9 cellular contexts compared by ENCODE assay signal in genomic region chr10:93288679-93289634, GRCh38.
DNase-seq lines count a peak whose midpoint lies in the region; ATAC-seq and TF ChIP-seq lines count a peak whose summit lies in the region.
"Had no signal": no experiment of that assay in that cellular context is flagged by ENCODE, and none has a peak within 500 bp of the region (broad histone marks: within the 10 kb centered on the region; RNA-seq: fewer than 3 reads in every experiment).

No MANE protein-coding gene starts in this region.

- DNase-seq in Caco-2 (peak; percentile 93 to 96), HL-60 (ENCODE audit: low read depth in 1 of 2, low spot score in 1 of 2) (peak; percentile 17 to 53), RPMI7951 (ENCODE audit: low read depth) (peak; percentile 83), glutamatergic neuron (peak; percentile 74), posterior vena cava (ENCODE audit: low spot score) (peak; percentile 88)
- DNase-seq in activated naive CD4-positive, alpha-beta T cell treated with anti-CD3 and anti-CD28 coated beads for 36 hours = peak; percentile 73

- H3K27ac ChIP-seq in HL-60 (replicated peaks) = no peak overlapping the region

- peak overlapping the region; percentile 92 for H3K27ac Mint-ChIP-seq in Caco-2 (ENCODE audit: unreplicated experiment)
- peak overlapping the region; percentile 10 for H3K27ac Mint-ChIP-seq in activated naive CD4-positive, alpha-beta T cell treated with anti-CD3 and anti-CD28 coated beads for 36 hours
- H3K27ac Mint-ChIP-seq in glutamatergic neuron (ENCODE audit: unreplicated experiment) = no peak overlapping the region
- H3K27ac Mint-ChIP-seq: activated naive CD8-positive, alpha-beta T cell had no signal

- intact Hi-C loops in Caco-2 (cut with micrococcal nuclease; ENCODE audit: unreplicated experiment) (loop anchor here (1.0 to 5.0 kb wide), 8 partner anchors 14 to 396 kb away; partner anchors contain the start of gene CYP26A1), posterior vena cava (cut with DNase I) (loop anchor here in 1 of 2 donors (10.0 kb wide), 2 partner anchors 174 to 204 kb away; no protein-coding TSS in a partner anchor)
- intact Hi-C loops in activated naive CD4-positive, alpha-beta T cell treated with anti-CD3 and anti-CD28 coated beads for 36 hours (cut with micrococcal nuclease) = loop anchor here (1.0 to 2.0 kb wide), 6 partner anchors 64 to 404 kb away; partner anchors contain the start of gene MYOF

- CTCF ChIA-PET in Caco-2 (lab: Charles Lee) = interaction anchor here (0.6 to 1.1 kb wide), 4 partner anchors 36 to 216 kb away, joined by 3 to 7 read pairs (median 4); no protein-coding TSS in a partner anchor
- CTCF ChIA-PET in activated naive CD4-positive, alpha-beta T cell treated with anti-CD3 and anti-CD28 coated beads for 36 hours (lab: Charles Lee) = interaction anchor here (1.2 to 3.7 kb wide), 3 partner anchors 10 to 173 kb away, joined by 3 to 23 read pairs (median 9); no protein-coding TSS in a partner anchor

- H3K4me3 Mint-ChIP-seq in Caco-2 (ENCODE audit: unreplicated experiment) = peak overlapping the region; percentile 55
- no peak overlapping the region for H3K4me3 Mint-ChIP-seq in activated naive CD4-positive, alpha-beta T cell treated with anti-CD3 and anti-CD28 coated beads for 36 hours
- H3K4me3 Mint-ChIP-seq in glutamatergic neuron (ENCODE audit: unreplicated experiment) = no peak overlapping the region
- H3K4me3 Mint-ChIP-seq: activated naive CD8-positive, alpha-beta T cell had no signal

- no peaks in the 10 kb centered on the region for H3K36me3 ChIP-seq in Caco-2 (ENCODE audit: control insufficient read depth, insufficient read depth, low read length)

- no peaks in the 10 kb centered on the region for H3K9me3 ChIP-seq in Caco-2

- H3K36me3 Mint-ChIP-seq in Caco-2 (ENCODE audit: insufficient read depth, unreplicated experiment) (peaks cover 7% of the 10 kb centered on the region), glutamatergic neuron (ENCODE audit: unreplicated experiment) (no peaks in the 10 kb centered on the region)
- H3K36me3 Mint-ChIP-seq in activated naive CD4-positive, alpha-beta T cell treated with anti-CD3 and anti-CD28 coated beads for 36 hours (ENCODE audit: low read depth) = no peaks in the 10 kb centered on the region
- H3K36me3 Mint-ChIP-seq: activated naive CD8-positive, alpha-beta T cell had no signal

- BruUV-seq in Caco-2 (replicated peaks; lab: Mats Ljungman, UMichigan) = TSS peak; percentile 89

- no peak overlapping the region for H3K4me3 ChIP-seq in Caco-2 (ENCODE audit: low read depth, low read length)
- no peak overlapping the region for H3K4me3 ChIP-seq in HL-60 (replicated peaks; ENCODE audit: insufficient read depth, low read length)

- ATAC-seq in HG02642 (IDR thresholded peaks at IDR 0.05; ENCODE audit: poor library complexity, unreplicated experiment) (no peak), GM21367 (IDR thresholded peaks at IDR 0.05; ENCODE audit: unreplicated experiment) (no peak)

- H3K4me1 Mint-ChIP-seq in Caco-2 (ENCODE audit: low read depth, unreplicated experiment) = peaks cover 34% of the 10 kb centered on the region
- H3K4me1 Mint-ChIP-seq in activated naive CD4-positive, alpha-beta T cell treated with anti-CD3 and anti-CD28 coated beads for 36 hours (ENCODE audit: low read depth) = no peaks in the 10 kb centered on the region
- no peaks in the 10 kb centered on the region for H3K4me1 Mint-ChIP-seq in glutamatergic neuron (ENCODE audit: low read depth, unreplicated experiment)

- H3K27me3 ChIP-seq in Caco-2 (replicated peaks; ENCODE audit: control insufficient read depth, insufficient read depth, low read length) (no peaks in the 10 kb centered on the region), HL-60 (ENCODE audit: insufficient read depth, poor library complexity, severe bottlenecking) (no peaks in the 10 kb centered on the region)

- POLR2A ChIA-PET in Caco-2 (lab: Charles Lee) = no interaction called here

- H3K9me3 Mint-ChIP-seq in Caco-2 (ENCODE audit: unreplicated experiment) (no peaks in the 10 kb centered on the region), glutamatergic neuron (ENCODE audit: unreplicated experiment) (peaks cover 1% of the 10 kb centered on the region)
- no peaks in the 10 kb centered on the region for H3K9me3 Mint-ChIP-seq in activated naive CD4-positive, alpha-beta T cell treated with anti-CD3 and anti-CD28 coated beads for 36 hours

- peak; percentile 77 to 91 for TF ChIP-seq CTCF in Caco-2 (IDR thresholded peaks at IDR 0.05; ENCODE audit: insufficient read depth in 1 of 2, low read depth in 1 of 2, low read length in 1 of 2, severe bottlenecking in 1 of 2, unreplicated experiment in 1 of 2)
- TF ChIP-seq CTCF in HL-60 (IDR thresholded peaks at IDR 0.05; ENCODE audit: insufficient read depth, low read length) = peak; percentile 50
- TF ChIP-seq CTCF in glutamatergic neuron (IDR thresholded peaks at IDR 0.05; ENCODE audit: partially characterized antibody, unreplicated experiment) = peak; percentile 83

- H3K4me1 ChIP-seq in Caco-2 = peaks cover 45% of the 10 kb centered on the region

- no peaks in the 10 kb centered on the region for H3K27me3 Mint-ChIP-seq in Caco-2 (ENCODE audit: insufficient read depth, unreplicated experiment)
- no peaks in the 10 kb centered on the region for H3K27me3 Mint-ChIP-seq in activated naive CD4-positive, alpha-beta T cell treated with anti-CD3 and anti-CD28 coated beads for 36 hours (ENCODE audit: low read depth)
- H3K27me3 Mint-ChIP-seq in glutamatergic neuron (ENCODE audit: unreplicated experiment) = no peaks in the 10 kb centered on the region

Comparison
In these comparisons a context has a peak if more than half of its experiments do, and no peak if none do; other contexts are left out.
1. DNase-seq: peak in every context shown above with its lines; median percentile 94 in Caco-2; 88 in posterior vena cava; 83 in RPMI7951; 74 in glutamatergic neuron; 73 in activated naive CD4-positive, alpha-beta T cell treated with anti-CD3 and anti-CD28 coated beads for 36 hours; 35 in HL-60.